16 cellular contexts compared by ENCODE assay signal in the genomic region with DNA sequence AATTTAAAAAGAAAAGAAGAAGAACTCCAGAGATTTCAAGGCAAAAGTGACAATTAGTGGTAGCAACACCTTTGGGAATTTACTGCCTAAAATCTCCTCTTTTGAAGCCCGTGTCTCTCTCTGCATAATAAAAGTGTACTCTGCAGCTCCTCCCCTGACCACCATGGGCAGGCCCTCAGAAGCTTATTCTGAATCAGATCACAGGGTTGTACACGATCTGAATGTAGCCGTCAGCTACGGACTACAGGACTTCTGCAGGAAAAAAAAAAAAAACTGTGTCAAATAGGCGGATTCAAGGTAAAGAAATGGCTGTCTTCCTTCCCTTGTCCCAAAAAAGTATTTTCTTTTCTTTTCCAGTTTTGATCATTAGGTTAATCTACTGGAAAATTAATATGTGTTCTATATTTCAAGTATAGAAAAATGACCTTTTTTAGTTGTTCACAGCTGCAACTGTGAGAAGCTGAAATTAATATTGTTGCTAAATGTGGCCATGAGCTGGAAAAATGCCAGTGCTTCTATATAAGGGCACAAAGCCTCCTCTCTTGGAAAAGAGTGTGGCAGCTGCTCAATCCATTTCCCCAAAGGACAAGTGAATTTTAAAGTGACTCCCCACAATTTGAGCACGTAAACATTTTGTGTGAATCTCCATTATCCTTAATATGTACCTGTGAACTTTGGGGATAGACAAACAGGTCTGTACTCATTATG.
DNase-seq lines count a peak whose midpoint lies in the region; ATAC-seq and TF ChIP-seq lines count a peak whose summit lies in the region.
"Had no signal": no experiment of that assay in that cellular context is flagged by ENCODE, and none has a peak within 500 bp of the region (broad histone marks: within the 10 kb centered on the region; RNA-seq: fewer than 3 reads in every experiment).

No MANE protein-coding gene starts in this region.

- H3K9me2 ChIP-seq in GM23248 (ENCODE audit: insufficient read depth): no peaks in the 10 kb centered on the region

- H3K9me3 Mint-ChIP-seq in natural killer cell treated with Interleukin-12 subunit alpha and Interleukin-12 subunit beta and Interleukin-15 and Interleukin-18, amount 100 ng/mL, for 72 hours: no peaks in the 10 kb centered on the region

- H3K4me1 Mint-ChIP-seq in natural killer cell treated with Interleukin-12 subunit alpha and Interleukin-12 subunit beta and Interleukin-15 and Interleukin-18, amount 100 ng/mL, for 72 hours (ENCODE audit: low read depth in 2 of 2): no peaks in the 10 kb centered on the region
- H3K4me1 Mint-ChIP-seq: CD14-positive monocyte had no signal

- no peak for TF ChIP-seq CTCF in ascending aorta (IDR thresholded peaks at IDR 0.05)

- H3K36me3 Mint-ChIP-seq in natural killer cell treated with Interleukin-12 subunit alpha and Interleukin-12 subunit beta and Interleukin-15 and Interleukin-18, amount 100 ng/mL, for 72 hours: no peaks in the 10 kb centered on the region
- H3K36me3 Mint-ChIP-seq: CD14-positive monocyte had no signal

- H3K79me2 ChIP-seq in GM23248 (ENCODE audit: insufficient read depth): no peaks in the 10 kb centered on the region

- DNase-seq in GM23248 (peak; percentile 24), NCI-H1092 treated with DMSO at 0.1 percent for 48 hours (lab: John Stamatoyannopoulos, UW) (peak; percentile 98), ascending aorta (ENCODE audit: low spot score in 2 of 2) (no peak), pons (ENCODE audit: low spot score) (peak; percentile 17)
- DNase-seq in natural killer cell treated with Interleukin-12 subunit alpha and Interleukin-12 subunit beta and Interleukin-15 and Interleukin-18, amount 100 ng/mL, for 72 hours (ENCODE audit: low spot score): no peak
- DNase-seq: activated naive CD4-positive, alpha-beta T cell treated with Interleukin-2 at 50 U/mL for 16 hours; body of pancreas; effector memory CD4-positive, alpha-beta T cell; retina; stimulated activated CD4-positive, alpha-beta T cell treated with anti-CD3 and anti-CD28 coated beads, Interleukin-2, amount 100 ng/mL, for 48 hours; uterus; WERI-Rb-1 had no signal

- H3K9ac ChIP-seq in GM23248: no peak overlapping the region

- H3K4me1 ChIP-seq in GM23248 (ENCODE audit: insufficient read depth) (no peaks in the 10 kb centered on the region), ascending aorta (peaks cover 0 to 5% of the 10 kb centered on the region in 2 donors)
- H3K4me1 ChIP-seq: body of pancreas, uterus had no signal

- H4K20me1 ChIP-seq in GM23248 (ENCODE audit: insufficient read depth): no peaks in the 10 kb centered on the region

- in situ Hi-C loops in GM23248 (cut with MboI): loop anchor here (25.0 kb wide), 2 partner anchors 325 to 1475 kb away; no protein-coding TSS in a partner anchor

- no peaks in the 10 kb centered on the region for H3K9me3 ChIP-seq in GM23248 (ENCODE audit: low read depth)
- no peaks in the 10 kb centered on the region for H3K9me3 ChIP-seq in ascending aorta
- H3K9me3 ChIP-seq: uterus had no signal

- H3K27ac ChIP-seq in GM23248 (no peak overlapping the region), ascending aorta (no peak overlapping the region)
- H3K27ac ChIP-seq: body of pancreas, uterus, WERI-Rb-1 had no signal

- H3K27me3 ChIP-seq in GM23248 (replicated peaks; ENCODE audit: insufficient read depth) (no peaks in the 10 kb centered on the region), ascending aorta (no peaks in the 10 kb centered on the region)
- H3K27me3 ChIP-seq: body of pancreas, uterus had no signal

- intact Hi-C loops in ascending aorta (cut with DNase I): no loop called here

- ATAC-seq in HG02885 (IDR thresholded peaks at IDR 0.05; ENCODE audit: poor library complexity, unreplicated experiment): no peak
- no peak for ATAC-seq in HG03280 (IDR thresholded peaks at IDR 0.05; ENCODE audit: unreplicated experiment)
- ATAC-seq in natural killer cell treated with Interleukin-12 subunit alpha and Interleukin-12 subunit beta and Interleukin-15 and Interleukin-18, amount 100 ng/mL, for 72 hours: no peak
- ATAC-seq: body of pancreas, SK-N-SH treated with all-trans-retinoic acid at 6 μM for 48 hours had no signal

- no peak overlapping the region for H3K4me3 Mint-ChIP-seq in natural killer cell treated with Interleukin-12 subunit alpha and Interleukin-12 subunit beta and Interleukin-15 and Interleukin-18, amount 100 ng/mL, for 72 hours
- H3K4me3 Mint-ChIP-seq: CD14-positive monocyte had no signal

- WGBS in GM23248 (ENCODE audit: low coverage in 1 of 2, low lambda C conversion rate in 2 of 2, missing lambda C conversion rate in 2 of 2), 2 experiments: 12 to 13% methylated on average over 6 of the region's 6 CpGs

- H3K4me3 ChIP-seq in GM23248 (no peak overlapping the region), ascending aorta (peak overlapping the region; percentile 25 to 26)
- H3K4me3 ChIP-seq: body of pancreas, uterus had no signal

- peak overlapping the region; percentile 38; the same call in 1 of the 2 replicates for H2AFZ ChIP-seq in GM23248

- no peak overlapping the region for H3K27ac Mint-ChIP-seq in natural killer cell treated with Interleukin-12 subunit alpha and Interleukin-12 subunit beta and Interleukin-15 and Interleukin-18, amount 100 ng/mL, for 72 hours
- H3K27ac Mint-ChIP-seq: CD14-positive monocyte had no signal

- H3K36me3 ChIP-seq in GM23248 (ENCODE audit: low read depth) (no peaks in the 10 kb centered on the region), ascending aorta (no peaks in the 10 kb centered on the region)
- H3K36me3 ChIP-seq: uterus, WERI-Rb-1 had no signal

- H3F3A ChIP-seq in GM23248 (ENCODE audit: insufficient read depth): no peaks in the 10 kb centered on the region

- H3K4me2 ChIP-seq in GM23248 (ENCODE audit: unreplicated experiment): peak overlapping the region; percentile 12

- no peaks in the 10 kb centered on the region for H3K27me3 Mint-ChIP-seq in natural killer cell treated with Interleukin-12 subunit alpha and Interleukin-12 subunit beta and Interleukin-15 and Interleukin-18, amount 100 ng/mL, for 72 hours

Comparison
In these comparisons a context has a peak if more than half of its experiments do, and no peak if none do; other contexts are left out.
1. DNase-seq: peak in GM23248 (single experiment), NCI-H1092 treated with DMSO at 0.1 percent for 48 hours (single experiment) and pons (single experiment); none in ascending aorta (0 of 2) and natural killer cell treated with Interleukin-12 subunit alpha and Interleukin-12 subunit beta and Interleukin-15 and Interleukin-18, amount 100 ng/mL, for 72 hours (single experiment).